8 cellular contexts compared by ENCODE assay signal in the genomic region with DNA sequence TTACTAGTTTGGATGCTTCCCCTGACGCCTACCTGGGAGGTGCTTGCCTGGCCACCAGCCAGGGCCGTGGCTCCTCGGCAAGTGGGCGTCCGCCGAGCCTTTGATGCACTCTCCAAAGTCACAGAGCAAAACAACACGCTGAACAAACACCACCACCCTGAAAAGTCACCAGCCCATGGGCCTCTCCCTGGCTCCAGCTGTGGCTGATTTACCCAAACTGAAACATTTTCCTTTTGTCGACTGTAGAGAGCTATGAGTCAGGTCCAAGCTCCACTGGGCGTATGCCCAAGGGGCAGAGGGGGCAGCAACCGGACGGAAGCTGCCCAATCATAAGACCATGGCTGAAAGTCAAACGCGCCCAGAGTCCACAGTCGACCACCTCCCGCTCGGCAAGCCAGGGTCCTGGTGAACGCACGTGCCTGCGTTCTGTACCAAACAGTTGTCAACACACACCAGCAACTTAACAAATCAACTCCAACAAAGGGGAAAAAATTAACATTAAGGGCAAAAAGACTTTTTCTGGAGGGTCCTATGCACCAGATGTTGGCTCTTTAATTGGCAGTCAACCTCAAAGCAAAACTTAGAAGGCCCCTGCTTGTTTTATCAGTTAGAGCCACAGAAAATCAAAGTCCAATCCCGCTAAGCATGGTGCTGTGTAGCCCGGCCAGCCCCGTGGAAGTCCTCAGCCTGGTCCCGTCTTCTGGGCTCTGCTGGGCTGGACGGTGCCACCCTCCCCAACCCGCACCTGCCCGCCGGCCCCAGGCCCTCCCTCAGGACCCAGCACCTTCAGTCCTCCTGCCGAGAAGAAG. TPM values are rescaled to one million over a fixed set of nuclear protein-coding genes. Genes with fewer than 3 reads are reported as not detected.
DNase-seq lines count a peak whose midpoint lies in the region; ATAC-seq and TF ChIP-seq lines count a peak whose summit lies in the region.

No MANE protein-coding gene starts in this region.

- intact Hi-C loops in Calu3 (cut with micrococcal nuclease; ENCODE audit: unreplicated experiment), result loop anchor here (5.0 kb wide), 2 partner anchors 56 to 181 kb away; no protein-coding TSS in a partner anchor

- peaks cover 81% of the 10 kb centered on the region for H3K4me1 Mint-ChIP-seq in Calu3 (ENCODE audit: low read depth, unreplicated experiment)

- H2BK120ac ChIP-seq in trophoblast cell (ENCODE audit: insufficient read depth, low read length, poor library complexity), result no peak overlapping the region

- no peak overlapping the region for H3K4me2 ChIP-seq in trophoblast cell (ENCODE audit: low read length)

- H4K91ac ChIP-seq in trophoblast cell (ENCODE audit: low read depth, low read length), result peak overlapping the region; percentile 3

- no peak overlapping the region for H2BK5ac ChIP-seq in trophoblast cell (ENCODE audit: low read depth, low read length, poor library complexity)

- H3K36me3 ChIP-seq in trophoblast cell (ENCODE audit: control insufficient read depth in 1 of 2, insufficient read depth in 2 of 2, low read length in 2 of 2) (no peaks in the 10 kb centered on the region), SJCRH30 (no peaks in the 10 kb centered on the region)

- peaks cover 13% of the 10 kb centered on the region for H3K79me1 ChIP-seq in trophoblast cell (ENCODE audit: low read length)

- no peak overlapping the region for H3K9ac ChIP-seq in trophoblast cell (ENCODE audit: low read length)

- H3K14ac ChIP-seq in trophoblast cell (ENCODE audit: low read length), result no peak overlapping the region

- no peak overlapping the region for H2AFZ ChIP-seq in trophoblast cell (ENCODE audit: insufficient read depth, low read length, poor library complexity)

- H4K8ac ChIP-seq in trophoblast cell (ENCODE audit: low read depth, low read length), result no peak overlapping the region

- H3K36me3 Mint-ChIP-seq in Calu3 (ENCODE audit: insufficient read depth, unreplicated experiment), result peaks cover 33% of the 10 kb centered on the region

- DNase-seq in Calu3, result peak; percentile 67
- peak; percentile 53 for DNase-seq in NCI-H2107 treated with DMSO at 0.1 percent for 48 hours (lab: John Stamatoyannopoulos, UW; ENCODE audit: unreplicated experiment)
- DNase-seq in choroid plexus epithelial cell (ENCODE audit: low read depth), result peak; percentile 83
- DNase-seq in trophoblast cell, result no peak
- no peak for DNase-seq in stimulated activated naive CD4-positive, alpha-beta T cell treated with Interleukin-2 at 50 U/mL for 16 hours (lab: John Stamatoyannopoulos, UW)
- DNase-seq in activated naive CD4-positive, alpha-beta T cell treated with anti-CD3 and anti-CD28 coated beads, Interleukin-2, amount 50 U/mL, for 16 hours, result no peak
- no peak for DNase-seq in SJCRH30

- peak overlapping the region; percentile 50 for H3K27ac Mint-ChIP-seq in Calu3 (ENCODE audit: unreplicated experiment)

- H3K4ac ChIP-seq in trophoblast cell (ENCODE audit: low read depth, low read length), result no peak overlapping the region

- no peaks in the 10 kb centered on the region for H3K27me3 ChIP-seq in trophoblast cell (ENCODE audit: insufficient read depth, low read length)
- H3K27me3 ChIP-seq in SJCRH30, result no peaks in the 10 kb centered on the region

- no peaks in the 10 kb centered on the region for H3K79me2 ChIP-seq in trophoblast cell (ENCODE audit: control insufficient read depth, insufficient read depth, low read length, poor library complexity)

- H3K27ac ChIP-seq in trophoblast cell (ENCODE audit: low read depth, low read length), result no peak overlapping the region
- H3K27ac ChIP-seq in SJCRH30, result no peak overlapping the region

- H3K9me3 ChIP-seq in trophoblast cell (ENCODE audit: insufficient read depth, low read depth, low read length) (no peaks in the 10 kb centered on the region), SJCRH30 (replicated peaks) (no peaks in the 10 kb centered on the region)

- H3K4me1 ChIP-seq in trophoblast cell (ENCODE audit: control insufficient read depth in 1 of 2, insufficient read depth in 2 of 2, low read length in 2 of 2) (peaks cover 42 to 52% of the 10 kb centered on the region in 2 experiments), SJCRH30 (peaks cover 20% of the 10 kb centered on the region)

- no peak overlapping the region for H3K23ac ChIP-seq in trophoblast cell (ENCODE audit: low read length)

- peak overlapping the region; percentile 48 for H3K4me3 Mint-ChIP-seq in Calu3 (ENCODE audit: low read depth, unreplicated experiment)

- no peaks in the 10 kb centered on the region for H3K9me3 Mint-ChIP-seq in Calu3 (ENCODE audit: low read depth, unreplicated experiment)

- H3K18ac ChIP-seq in trophoblast cell (ENCODE audit: low read length), result no peak overlapping the region

- CTCF ChIA-PET in Calu3 (lab: Charles Lee), result interaction anchor here (0.8 to 1.6 kb wide), 5 partner anchors 69 to 266 kb away, joined by 3 to 10 read pairs (median 4); no protein-coding TSS in a partner anchor

- ATAC-seq in HG03159 (IDR thresholded peaks at IDR 0.05; ENCODE audit: unreplicated experiment), result no peak

- H2AK5ac ChIP-seq in trophoblast cell (ENCODE audit: low read length), result no peak overlapping the region

- H3K27me3 Mint-ChIP-seq in Calu3 (ENCODE audit: unreplicated experiment), result no peaks in the 10 kb centered on the region

- no CpG with 5 or more reads among the region's 28 CpGs for WGBS in trophoblast cell (ENCODE audit: extremely low coverage, insufficient coverage, insufficient read length)

- TF ChIP-seq CTCF in Calu3 (IDR thresholded peaks at IDR 0.05; ENCODE audit: unreplicated experiment), result no peak
- TF ChIP-seq CTCF in choroid plexus epithelial cell (conservative IDR thresholded peaks at IDR 0.05; ENCODE audit: low read depth, low read length), result no peak

- H2BK12ac ChIP-seq in trophoblast cell (ENCODE audit: low read length), result no peak overlapping the region

- H3K4me3 ChIP-seq in choroid plexus epithelial cell (ENCODE audit: low read depth, low read length) (peak overlapping the region; percentile 14), trophoblast cell (ENCODE audit: low read depth, low read length) (no peak overlapping the region), SJCRH30 (no peak overlapping the region)

- no peak overlapping the region for H4K12ac ChIP-seq in trophoblast cell (ENCODE audit: low read depth, low read length)

- BruUV-seq in Calu3 (replicated peaks; lab: Mats Ljungman, UMichigan), result no TSS peak

RNA-seq across cellular contexts. Expression of gene TBC1D16, which starts 47.3 kb away (rescaled TPM):
- 31.2 and 35.9 TPM in 2 replicates for total RNA-seq in Calu3 (2022)
- 12.9 and 13.9 TPM in 2 replicates for polyA plus RNA-seq in trophoblast cell (2013)
- total RNA-seq in SJCRH30 (2014; rRNA removed; shearing (Covaris generic)), result 60.6 and 61.6 TPM in 2 replicates

RNA-seq across cellular contexts. Expression of gene CCDC40, which starts 48.1 kb away (rescaled TPM):
- 9.9 and 13.3 TPM in 2 replicates for total RNA-seq in Calu3 (2022)
- polyA plus RNA-seq in trophoblast cell (2013), result 1.3 TPM in 2 replicates
- total RNA-seq in SJCRH30 (2014; rRNA removed; shearing (Covaris generic)), result 8.8 and 11.3 TPM in 2 replicates

Comparison
In these comparisons a context has a peak if more than half of its experiments do, and no peak if none do; other contexts are left out.
1. DNase-seq: peak in Calu3 (single experiment), NCI-H2107 treated with DMSO at 0.1 percent for 48 hours (single experiment) and choroid plexus epithelial cell (single experiment); none in trophoblast cell (0 of 2), stimulated activated naive CD4-positive, alpha-beta T cell treated with Interleukin-2 at 50 U/mL for 16 hours (single experiment), activated naive CD4-positive, alpha-beta T cell treated with anti-CD3 and anti-CD28 coated beads, Interleukin-2, amount 50 U/mL, for 16 hours (single experiment) and SJCRH30 (0 of 2).